Comparison of ENCODE assay signal across 8 cellular contexts in genomic region chr18:63155910-63156773, GRCh38.
DNase-seq lines count a peak whose midpoint lies in the region; ATAC-seq and TF ChIP-seq lines count a peak whose summit lies in the region.

No MANE protein-coding gene starts in this region.

- no peaks in the 10 kb centered on the region for H3K36me3 ChIP-seq in tibial artery

- no peak for TF ChIP-seq CTCF in tibial artery (IDR thresholded peaks at IDR 0.05)

- H3K4me1 ChIP-seq in tibial artery, result peaks cover 0 to 71% (median 58%) of the 10 kb centered on the region in 4 donors

- H3K9me3 Mint-ChIP-seq in activated CD4-positive, alpha-beta T cell treated with anti-CD3 and anti-CD28 coated beads, Interleukin-2, amount 10 ng/mL, durations not matched to agents 24 days and 14 days, result no peaks in the 10 kb centered on the region

- peak overlapping the region; percentile 83 for H3K4me3 Mint-ChIP-seq in activated CD4-positive, alpha-beta T cell treated with anti-CD3 and anti-CD28 coated beads, Interleukin-2, amount 10 ng/mL, durations not matched to agents 24 days and 14 days
- H3K4me3 Mint-ChIP-seq in T-helper 17 cell, result peak overlapping the region; percentile 94

- peaks cover 39% of the 10 kb centered on the region for H3K36me3 Mint-ChIP-seq in activated CD4-positive, alpha-beta T cell treated with anti-CD3 and anti-CD28 coated beads, Interleukin-2, amount 10 ng/mL, durations not matched to agents 24 days and 14 days (ENCODE audit: low read depth)
- peaks cover 4% of the 10 kb centered on the region for H3K36me3 Mint-ChIP-seq in T-helper 17 cell (ENCODE audit: low read depth)

- H3K9me3 ChIP-seq in T-helper 17 cell (ENCODE audit: control insufficient read depth, low read length, poor library complexity, severe bottlenecking) (no peaks in the 10 kb centered on the region), tibial artery (no peaks in the 10 kb centered on the region)

- intact Hi-C loops in activated CD4-positive, alpha-beta T cell treated with anti-CD3 and anti-CD28 coated beads, Interleukin-2, amount 10 ng/mL, durations not matched to agents 24 days and 14 days (cut with micrococcal nuclease), result loop anchor here (1.0 to 10.0 kb wide), 3 partner anchors 18 to 631 kb away; partner anchors contain the start of gene ZCCHC2
- intact Hi-C loops in tibial artery (cut with DNase I; ENCODE audit: low total_unique reads), result no loop called here

- peak overlapping the region; percentile 98 for H3K27ac Mint-ChIP-seq in activated CD4-positive, alpha-beta T cell treated with anti-CD3 and anti-CD28 coated beads, Interleukin-2, amount 10 ng/mL, durations not matched to agents 24 days and 14 days
- H3K27ac Mint-ChIP-seq in T-helper 17 cell, result peak overlapping the region; percentile 100

- H3K4me3 ChIP-seq in tibial artery, result no peak overlapping the region

- H3K27ac ChIP-seq in tibial artery, result peak overlapping the region; percentile 76 to 79

- no peaks in the 10 kb centered on the region for H3K27me3 ChIP-seq in tibial artery

- no peaks in the 10 kb centered on the region for H3K27me3 Mint-ChIP-seq in activated CD4-positive, alpha-beta T cell treated with anti-CD3 and anti-CD28 coated beads, Interleukin-2, amount 10 ng/mL, durations not matched to agents 24 days and 14 days
- no peaks in the 10 kb centered on the region for H3K27me3 Mint-ChIP-seq in T-helper 17 cell

- ATAC-seq in T-helper 17 cell (no peak), GM19023 (IDR thresholded peaks at IDR 0.05; ENCODE audit: unreplicated experiment) (no peak)

- H3K4me1 Mint-ChIP-seq in activated CD4-positive, alpha-beta T cell treated with anti-CD3 and anti-CD28 coated beads, Interleukin-2, amount 10 ng/mL, durations not matched to agents 24 days and 14 days, result peaks cover 92% of the 10 kb centered on the region
- peaks cover 89% of the 10 kb centered on the region for H3K4me1 Mint-ChIP-seq in T-helper 17 cell

- DNase-seq in activated CD4-positive, alpha-beta T cell treated with anti-CD3 and anti-CD28 coated beads, Interleukin-2, amount 10 ng/mL, durations not matched to agents 24 days and 14 days, result peak; percentile 65
- DNase-seq in activated CD4-positive, alpha-beta T cell treated with anti-CD3 and anti-CD28 coated beads for 48 hours, result no peak
- DNase-seq in T-helper 17 cell (no peak), islet precursor cell (peak; percentile 66), tibial artery (no peak), hypothalamus (lab: John Stamatoyannopoulos, UW) (no peak)
- no peak for DNase-seq in stimulated activated CD4-positive, alpha-beta T cell treated with anti-CD3 and anti-CD28 coated beads, Interleukin-15, amount 100 ng/mL, for 24 hours

Comparison
In these comparisons a context has a peak if more than half of its experiments do, and no peak if none do; other contexts are left out.
1. DNase-seq: peak in activated CD4-positive, alpha-beta T cell treated with anti-CD3 and anti-CD28 coated beads, Interleukin-2, amount 10 ng/mL, durations not matched to agents 24 days and 14 days (single experiment) and islet precursor cell (single experiment); none in activated CD4-positive, alpha-beta T cell treated with anti-CD3 and anti-CD28 coated beads for 48 hours (single experiment), T-helper 17 cell (0 of 3), tibial artery (0 of 2), hypothalamus (0 of 51) and stimulated activated CD4-positive, alpha-beta T cell treated with anti-CD3 and anti-CD28 coated beads, Interleukin-15, amount 100 ng/mL, for 24 hours (single experiment).